ENCODE assay signal across 12 cellular contexts in genomic region chr1:87279966-87280535, GRCh38. TPM values are rescaled to one million over a fixed set of nuclear protein-coding genes. Genes with fewer than 3 reads are reported as not detected.
DNase-seq lines count a peak whose midpoint lies in the region; ATAC-seq and TF ChIP-seq lines count a peak whose summit lies in the region.
"Had no signal": no experiment of that assay in that cellular context is flagged by ENCODE, and none has a peak within 500 bp of the region (broad histone marks: within the 10 kb centered on the region; RNA-seq: fewer than 3 reads in every experiment).

No MANE protein-coding gene starts in this region.

- DNase-seq in GM12865 (ENCODE audit: low read depth) (peak; percentile 9), LNCaP clone FGC (ENCODE audit: low read depth) (no peak), WTC11 (ENCODE audit: low spot score) (no peak), mesendoderm (peak; percentile 54), 8988T (no peak), C1 segment of cervical spinal cord (lab: John Stamatoyannopoulos, UW) (no peak)
- DNase-seq: NCI-H2171, stomach had no signal

- no peak overlapping the region for H2BK15ac ChIP-seq in mesendoderm (replicated peaks; ENCODE audit: low read depth)

- H3K79me1 ChIP-seq in mesendoderm (ENCODE audit: low read length) = no peaks in the 10 kb centered on the region

- no peak overlapping the region for H3K4me2 ChIP-seq in mesendoderm (ENCODE audit: low read length)

- H3K4me1 Mint-ChIP-seq in WTC11 = peaks cover 10% of the 10 kb centered on the region
- H3K4me1 Mint-ChIP-seq: activated naive CD4-positive, alpha-beta T cell treated with anti-CD3 and anti-CD28 coated beads, Interleukin-2, amount 50 U/mL, for 24 hours had no signal

- H3K9me3 Mint-ChIP-seq in WTC11 = no peaks in the 10 kb centered on the region
- H3K9me3 Mint-ChIP-seq: activated naive CD4-positive, alpha-beta T cell treated with anti-CD3 and anti-CD28 coated beads, Interleukin-2, amount 50 U/mL, for 24 hours had no signal

- WGBS in mesendoderm (ENCODE audit: extremely low coverage, insufficient coverage, low lambda C conversion rate) = no CpG with 5 or more reads among the region's 2 CpGs

- H3K4me3 Mint-ChIP-seq in WTC11 = no peak overlapping the region
- H3K4me3 Mint-ChIP-seq: activated naive CD4-positive, alpha-beta T cell treated with anti-CD3 and anti-CD28 coated beads, Interleukin-2, amount 50 U/mL, for 24 hours had no signal

- no peak overlapping the region for H4K5ac ChIP-seq in mesendoderm (ENCODE audit: low read length)

- H3K36me3 ChIP-seq in mesendoderm (ENCODE audit: control insufficient read depth, insufficient read depth, low read length) = no peaks in the 10 kb centered on the region
- H3K36me3 ChIP-seq: stomach had no signal

- ATAC-seq in WTC11 = peak; percentile 69
- no peak for ATAC-seq in GM21381 (IDR thresholded peaks at IDR 0.05; ENCODE audit: unreplicated experiment)
- ATAC-seq in HG02981 (IDR thresholded peaks at IDR 0.05; ENCODE audit: unreplicated experiment) = no peak

- no peaks in the 10 kb centered on the region for H3K27me3 Mint-ChIP-seq in WTC11 (ENCODE audit: low read depth)

- no peak for TF ChIP-seq CTCF in GM12865 (IDR thresholded peaks at IDR 0.05; ENCODE audit: insufficient read depth, low read depth, low read length, missing control alignments)
- 0 out of 2 replicates have a peak, but pooled peaks have one; percentile 5 for TF ChIP-seq CTCF in LNCaP clone FGC (IDR thresholded peaks at IDR 0.05; ENCODE audit: control insufficient read depth, extremely low read depth, insufficient read depth)
- TF ChIP-seq CTCF in WTC11 (IDR thresholded peaks at IDR 0.05) = no peak

- H3K27me3 ChIP-seq in mesendoderm (ENCODE audit: insufficient read depth, low read length, poor library complexity) = no peaks in the 10 kb centered on the region
- H3K27me3 ChIP-seq: stomach had no signal

- no peak overlapping the region for H3K23ac ChIP-seq in mesendoderm (ENCODE audit: low read length)

- H3K56ac ChIP-seq in mesendoderm (ENCODE audit: low read length) = no peak overlapping the region

- H3K36me3 Mint-ChIP-seq in WTC11 = no peaks in the 10 kb centered on the region
- H3K36me3 Mint-ChIP-seq: activated naive CD4-positive, alpha-beta T cell treated with anti-CD3 and anti-CD28 coated beads, Interleukin-2, amount 50 U/mL, for 24 hours had no signal

- H3K18ac ChIP-seq in mesendoderm (ENCODE audit: low read length) = no peak overlapping the region

- H2AK5ac ChIP-seq in mesendoderm (ENCODE audit: low read length) = no peak overlapping the region

- H3K27ac ChIP-seq in mesendoderm (ENCODE audit: low read depth, low read length) = no peak overlapping the region
- H3K27ac ChIP-seq: VCaP had no signal

- no peak overlapping the region for H3K4ac ChIP-seq in mesendoderm (ENCODE audit: low read depth, low read length)

- no peaks in the 10 kb centered on the region for H3K4me1 ChIP-seq in mesendoderm (ENCODE audit: control insufficient read depth, low read depth, low read length)
- H3K4me1 ChIP-seq: stomach had no signal

- H3K79me2 ChIP-seq in mesendoderm (ENCODE audit: control insufficient read depth, insufficient read depth, low read length) = no peaks in the 10 kb centered on the region

- no peak overlapping the region for H3K9ac ChIP-seq in mesendoderm (ENCODE audit: low read length)

- H2BK120ac ChIP-seq in mesendoderm (ENCODE audit: low read depth, low read length) = no peak overlapping the region

- CTCF ChIA-PET in WTC11 (lab: Charles Lee) = interaction anchor here (0.6 to 1.7 kb wide), 20 partner anchors 13 to 799 kb away, joined by 3 to 6 read pairs (median 4); partner anchors contain the start of gene LMO4

- H3K27ac Mint-ChIP-seq in WTC11 = no peak overlapping the region
- H3K27ac Mint-ChIP-seq: activated naive CD4-positive, alpha-beta T cell treated with anti-CD3 and anti-CD28 coated beads, Interleukin-2, amount 50 U/mL, for 24 hours had no signal

- H3K4me3 ChIP-seq in GM12865 (ENCODE audit: low read depth, low read length) (no peak overlapping the region), LNCaP clone FGC (ENCODE audit: low read depth, low read length) (no peak overlapping the region), mesendoderm (ENCODE audit: low read length) (no peak overlapping the region)
- H3K4me3 ChIP-seq: stomach had no signal

- POLR2A ChIA-PET in WTC11 (lab: Charles Lee) = interaction anchor here (0.6 to 0.8 kb wide), 2 partner anchors 130 to 297 kb away, joined by 3 read pairs; no protein-coding TSS in a partner anchor

- H4K8ac ChIP-seq in mesendoderm (ENCODE audit: low read depth, low read length) = no peak overlapping the region

- H2BK5ac ChIP-seq in mesendoderm (ENCODE audit: low read length) = no peak overlapping the region

TF ChIP-seq in WTC11, 78 proteins besides CTCF, POLR2A, EP300 and RAD21:
- TF ChIP-seq, protein P1, sequence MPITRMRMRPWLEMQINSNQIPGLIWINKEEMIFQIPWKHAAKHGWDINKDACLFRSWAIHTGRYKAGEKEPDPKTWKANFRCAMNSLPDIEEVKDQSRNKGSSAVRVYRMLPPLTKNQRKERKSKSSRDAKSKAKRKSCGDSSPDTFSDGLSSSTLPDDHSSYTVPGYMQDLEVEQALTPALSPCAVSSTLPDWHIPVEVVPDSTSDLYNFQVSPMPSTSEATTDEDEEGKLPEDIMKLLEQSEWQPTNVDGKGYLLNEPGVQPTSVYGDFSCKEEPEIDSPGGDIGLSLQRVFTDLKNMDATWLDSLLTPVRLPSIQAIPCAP (CRISPR knock-in tag; IDR thresholded peaks at IDR 0.05) = no peak
- TF ChIP-seq, protein P2, sequence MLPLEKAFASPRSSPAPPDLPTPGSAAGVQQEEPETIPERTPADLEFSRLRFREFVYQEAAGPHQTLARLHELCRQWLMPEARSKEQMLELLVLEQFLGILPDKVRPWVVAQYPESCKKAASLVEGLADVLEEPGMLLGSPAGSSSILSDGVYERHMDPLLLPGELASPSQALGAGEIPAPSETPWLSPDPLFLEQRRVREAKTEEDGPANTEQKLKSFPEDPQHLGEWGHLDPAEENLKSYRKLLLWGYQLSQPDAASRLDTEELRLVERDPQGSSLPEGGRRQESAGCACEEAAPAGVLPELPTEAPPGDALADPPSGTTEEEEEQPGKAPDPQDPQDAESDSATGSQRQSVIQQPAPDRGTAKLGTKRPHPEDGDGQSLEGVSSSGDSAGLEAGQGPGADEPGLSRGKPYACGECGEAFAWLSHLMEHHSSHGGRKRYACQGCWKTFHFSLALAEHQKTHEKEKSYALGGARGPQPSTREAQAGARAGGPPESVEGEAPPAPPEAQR (CRISPR knock-in tag; IDR thresholded peaks at IDR 0.05) = no peak
- TF ChIP-seq AFF4 (CRISPR knock-in tag; IDR thresholded peaks at IDR 0.05; ENCODE audit: borderline replicate concordance) (no peak), ZNF219 (CRISPR knock-in tag; IDR thresholded peaks at IDR 0.05; ENCODE audit: borderline replicate concordance) (no peak), ZNF396 (CRISPR knock-in tag; IDR thresholded peaks at IDR 0.05; ENCODE audit: borderline replicate concordance) (no peak)
- TF ChIP-seq, protein P3, sequence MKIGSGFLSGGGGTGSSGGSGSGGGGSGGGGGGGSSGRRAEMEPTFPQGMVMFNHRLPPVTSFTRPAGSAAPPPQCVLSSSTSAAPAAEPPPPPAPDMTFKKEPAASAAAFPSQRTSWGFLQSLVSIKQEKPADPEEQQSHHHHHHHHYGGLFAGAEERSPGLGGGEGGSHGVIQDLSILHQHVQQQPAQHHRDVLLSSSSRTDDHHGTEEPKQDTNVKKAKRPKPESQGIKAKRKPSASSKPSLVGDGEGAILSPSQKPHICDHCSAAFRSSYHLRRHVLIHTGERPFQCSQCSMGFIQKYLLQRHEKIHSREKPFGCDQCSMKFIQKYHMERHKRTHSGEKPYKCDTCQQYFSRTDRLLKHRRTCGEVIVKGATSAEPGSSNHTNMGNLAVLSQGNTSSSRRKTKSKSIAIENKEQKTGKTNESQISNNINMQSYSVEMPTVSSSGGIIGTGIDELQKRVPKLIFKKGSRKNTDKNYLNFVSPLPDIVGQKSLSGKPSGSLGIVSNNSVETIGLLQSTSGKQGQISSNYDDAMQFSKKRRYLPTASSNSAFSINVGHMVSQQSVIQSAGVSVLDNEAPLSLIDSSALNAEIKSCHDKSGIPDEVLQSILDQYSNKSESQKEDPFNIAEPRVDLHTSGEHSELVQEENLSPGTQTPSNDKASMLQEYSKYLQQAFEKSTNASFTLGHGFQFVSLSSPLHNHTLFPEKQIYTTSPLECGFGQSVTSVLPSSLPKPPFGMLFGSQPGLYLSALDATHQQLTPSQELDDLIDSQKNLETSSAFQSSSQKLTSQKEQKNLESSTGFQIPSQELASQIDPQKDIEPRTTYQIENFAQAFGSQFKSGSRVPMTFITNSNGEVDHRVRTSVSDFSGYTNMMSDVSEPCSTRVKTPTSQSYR (CRISPR knock-in tag; IDR thresholded peaks at IDR 0.05) = no peak

RNA-seq across cellular contexts. Expression of gene LMO4, which starts 48.6 kb away (rescaled TPM):
- total RNA-seq in WTC11 (2021) = 72.5 to 88.9 TPM (median 73.7 TPM) in 3 replicates
- polyA plus RNA-seq in mesendoderm (2013, experiment 1 of 2) = 68.6 TPM
- polyA plus RNA-seq in mesendoderm (2013, experiment 2 of 2) = 70.1 TPM

Comparison
In these comparisons a context has a peak if more than half of its experiments do, and no peak if none do; other contexts are left out.
1. DNase-seq: peak in GM12865 (single experiment) and mesendoderm (single experiment); none in LNCaP clone FGC (single experiment), WTC11 (single experiment), 8988T (single experiment) and C1 segment of cervical spinal cord (0 of 14).